ENCODE assay signal across 8 cellular contexts in genomic region chr16:68704232-68704867, GRCh38.
DNase-seq lines count a peak whose midpoint lies in the region; ATAC-seq and TF ChIP-seq lines count a peak whose summit lies in the region.

No MANE protein-coding gene starts in this region.

- H3K27me3 ChIP-seq in iPS DF 6.9 (ENCODE audit: control insufficient read depth, insufficient read depth, low read length): no peaks in the 10 kb centered on the region

- peak; percentile 89 for TF ChIP-seq CTCF in astrocyte of the cerebellum (IDR thresholded peaks at IDR 0.05; ENCODE audit: low read depth, low read length, missing control alignments)

- ATAC-seq in GM19035 (IDR thresholded peaks at IDR 0.05; ENCODE audit: unreplicated experiment): no peak

- H3K36me3 ChIP-seq in iPS DF 6.9 (ENCODE audit: control insufficient read depth, insufficient read depth, low read length): 0 out of 2 replicates have a peak, but pooled peaks cover 3% of the 10 kb centered on the region

- no peak overlapping the region for H3K4me3 Mint-ChIP-seq in T-helper 2 cell treated with Interferon-gamma antibody and Interleukin-4, amounts not matched to agents 5 μg/mL and 100 μg/mL, for 36 hours

- no peak overlapping the region for H3K27ac Mint-ChIP-seq in T-helper 2 cell treated with Interferon-gamma antibody and Interleukin-4, amounts not matched to agents 5 μg/mL and 100 μg/mL, for 36 hours

- peak; percentile 9 for DNase-seq in NK-92 treated with Interleukin-12 subunit alpha and Interleukin-12 subunit beta, amount 100 ng/mL, for 24 hours (lab: John Stamatoyannopoulos, UW)
- DNase-seq in NK-92 (lab: John Stamatoyannopoulos, UW; ENCODE audit: unreplicated experiment): no peak
- peak; percentile 18 to 45 for DNase-seq in NCI-H1930 (lab: John Stamatoyannopoulos, UW)
- DNase-seq in T-helper 2 cell treated with Interferon-gamma antibody and Interleukin-4, amounts not matched to agents 5 μg/mL and 100 μg/mL, for 36 hours (ENCODE audit: low spot score): peak; percentile 44
- peak; percentile 53 for DNase-seq in astrocyte of the cerebellum (ENCODE audit: low read depth)
- DNase-seq in iPS DF 6.9 (ENCODE audit: low read depth, low spot score): peak; percentile 91
- peak; percentile 66 for DNase-seq in stimulated activated CD4-positive, alpha-beta T cell treated with anti-CD3 and anti-CD28 coated beads, Interleukin-12 subunit alpha, Interleukin-12 subunit beta, amount 100 ng/mL, for 4 hours

- peaks cover 4% of the 10 kb centered on the region; the same call in 1 of the 2 replicates for H3K4me1 ChIP-seq in iPS DF 6.9 (ENCODE audit: control insufficient read depth, insufficient read depth, low read length)

- in situ Hi-C loops in astrocyte of the cerebellum (cut with HindIII; ENCODE audit: low sequenced_read_pairs): no loop called here

- peaks cover 2% of the 10 kb centered on the region for H3K4me1 Mint-ChIP-seq in T-helper 2 cell treated with Interferon-gamma antibody and Interleukin-4, amounts not matched to agents 5 μg/mL and 100 μg/mL, for 36 hours (ENCODE audit: low read depth)

- no CpG with 5 or more reads among the region's 15 CpGs for WGBS in iPS DF 6.9 (ENCODE audit: insufficient coverage, insufficient read length)

- no peak overlapping the region for H3K27ac ChIP-seq in iPS DF 6.9 (ENCODE audit: low read length)

- H3K36me3 Mint-ChIP-seq in T-helper 2 cell treated with Interferon-gamma antibody and Interleukin-4, amounts not matched to agents 5 μg/mL and 100 μg/mL, for 36 hours (ENCODE audit: low read depth): no peaks in the 10 kb centered on the region

- H3K4me3 ChIP-seq in astrocyte of the cerebellum (ENCODE audit: low read depth, low read length): no peak overlapping the region
- H3K4me3 ChIP-seq in iPS DF 6.9 (ENCODE audit: low read length): no peak overlapping the region

- no peaks in the 10 kb centered on the region for H3K9me3 Mint-ChIP-seq in T-helper 2 cell treated with Interferon-gamma antibody and Interleukin-4, amounts not matched to agents 5 μg/mL and 100 μg/mL, for 36 hours

- no peaks in the 10 kb centered on the region for H3K9me3 ChIP-seq in iPS DF 6.9 (ENCODE audit: control insufficient read depth, insufficient read depth, low read length)

- H3K27me3 Mint-ChIP-seq in T-helper 2 cell treated with Interferon-gamma antibody and Interleukin-4, amounts not matched to agents 5 μg/mL and 100 μg/mL, for 36 hours (ENCODE audit: low read depth): peaks cover 2% of the 10 kb centered on the region
